In genomic region chr11:41534861-41535260, GRCh38 we compare ENCODE assay signal across 23 cellular contexts.
DNase-seq lines count a peak whose midpoint lies in the region; ATAC-seq and TF ChIP-seq lines count a peak whose summit lies in the region.
"Had no signal": no experiment of that assay in that cellular context is flagged by ENCODE, and none has a peak within 500 bp of the region (broad histone marks: within the 10 kb centered on the region; RNA-seq: fewer than 3 reads in every experiment).

No MANE protein-coding gene starts in this region.

- H3F3A ChIP-seq in GM23338 (replicated peaks; ENCODE audit: low read depth), result no peaks in the 10 kb centered on the region
- no peaks in the 10 kb centered on the region for H3F3A ChIP-seq in PC-3 (ENCODE audit: low read length, unreplicated experiment)

- H3K27me3 ChIP-seq in GM23338 (ENCODE audit: insufficient read depth) (no peaks in the 10 kb centered on the region), PC-3 (ENCODE audit: low read length) (no peaks in the 10 kb centered on the region), foreskin keratinocyte (no peaks in the 10 kb centered on the region)
- H3K27me3 ChIP-seq: BE2C; BLaER1 treated with 17β-estradiol and CSF1 and Interleukin-3, amounts not matched to agents 10 nM and 100 nM had no signal

- DNase-seq in GM23338 (ENCODE audit: low spot score) (no peak), PC-3 (peak; percentile 59), foreskin keratinocyte (peak; percentile 34 to 80), T1000 (lab: John Stamatoyannopoulos, UW) (no peak)
- DNase-seq in stimulated activated CD4-positive, alpha-beta T cell treated with anti-CD3 and anti-CD28 coated beads, Interleukin-4, amount 100 ng/mL, for 24 hours, result no peak
- DNase-seq in stimulated activated effector memory CD8-positive, alpha-beta T cell treated with anti-CD3 and anti-CD28 coated beads, Interleukin-12 subunit alpha, Interleukin-12 subunit beta, amount 100 ng/mL, for 72 hours (ENCODE audit: low spot score in 2 of 2), result no peak
- DNase-seq: 8988T; ACHN; AML-193; BE2C; CD4-positive, alpha-beta T cell; CD8-positive, alpha-beta memory T cell; DMS 273 treated with DMSO at 0.1 percent for 48 hours; DMS79; EL; GDM1; GOT3; HFFc6 had no signal

- H3K27ac ChIP-seq in GM23338 (ENCODE audit: low read depth), result no peak overlapping the region
- no peak overlapping the region for H3K27ac ChIP-seq in PC-3 (ENCODE audit: low read length)
- H3K27ac ChIP-seq in foreskin keratinocyte, result no peak overlapping the region
- H3K27ac ChIP-seq: A549; BLaER1 treated with 17β-estradiol and CSF1 and Interleukin-3, amounts not matched to agents 10 nM and 100 nM had no signal

- H3K36me3 ChIP-seq in GM23338 (ENCODE audit: insufficient read depth) (no peaks in the 10 kb centered on the region), PC-3 (ENCODE audit: low read depth, low read length) (no peaks in the 10 kb centered on the region)
- H3K36me3 ChIP-seq: BE2C; BLaER1 treated with 17β-estradiol and CSF1 and Interleukin-3, amounts not matched to agents 10 nM and 100 nM; HAP-1 had no signal

- H2AFZ ChIP-seq in GM23338, result peak overlapping the region; percentile 16; the same call in 1 of the 2 replicates
- H2AFZ ChIP-seq in PC-3 (ENCODE audit: low read length), result no peak overlapping the region

- intact Hi-C loops in PC-3 (cut with micrococcal nuclease), result no loop called here

- TF ChIP-seq CTCF in GM23338 (conservative IDR thresholded peaks at IDR 0.05; ENCODE audit: low read depth in 2 of 2) (no peak), PC-3 (conservative IDR thresholded peaks at IDR 0.05; ENCODE audit: low read depth, low read length) (no peak), foreskin keratinocyte (conservative IDR thresholded peaks at IDR 0.05) (no peak)

- no peak overlapping the region for H3K27ac Mint-ChIP-seq in GM23338
- H3K27ac Mint-ChIP-seq in stimulated activated effector memory CD8-positive, alpha-beta T cell treated with anti-CD3 and anti-CD28 coated beads, Interleukin-12 subunit alpha, Interleukin-12 subunit beta, amount 100 ng/mL, for 72 hours, result no peak overlapping the region
- H3K27ac Mint-ChIP-seq: CD14-positive monocyte; CD4-positive, alpha-beta T cell; CD8-positive, alpha-beta memory T cell; HFFc6 had no signal

- peaks cover 26% of the 10 kb centered on the region for H3K4me1 ChIP-seq in GM23338 (ENCODE audit: insufficient read depth)
- H3K4me1 ChIP-seq in PC-3 (ENCODE audit: insufficient read depth, low read length), result 0 out of 2 replicates have a peak, but pooled peaks cover 3% of the 10 kb centered on the region
- peaks cover 28% of the 10 kb centered on the region for H3K4me1 ChIP-seq in foreskin keratinocyte
- H3K4me1 ChIP-seq: A549; BE2C; BLaER1 treated with 17β-estradiol and CSF1 and Interleukin-3, amounts not matched to agents 10 nM and 100 nM; HAP-1 had no signal

- H3K4me2 ChIP-seq in GM23338 (no peak overlapping the region), PC-3 (ENCODE audit: low read length) (no peak overlapping the region)
- H3K4me2 ChIP-seq: A549; BLaER1 treated with 17β-estradiol and CSF1 and Interleukin-3, amounts not matched to agents 10 nM and 100 nM had no signal

- H3K9ac ChIP-seq in PC-3 (ENCODE audit: low read length), result no peak overlapping the region
- H3K9ac ChIP-seq: BLaER1 treated with 17β-estradiol and CSF1 and Interleukin-3, amounts not matched to agents 10 nM and 100 nM had no signal

- no peaks in the 10 kb centered on the region for H3K9me3 Mint-ChIP-seq in GM23338
- H3K9me3 Mint-ChIP-seq in stimulated activated effector memory CD8-positive, alpha-beta T cell treated with anti-CD3 and anti-CD28 coated beads, Interleukin-12 subunit alpha, Interleukin-12 subunit beta, amount 100 ng/mL, for 72 hours, result peaks cover 20% of the 10 kb centered on the region

- no peak for ATAC-seq in GM23338
- ATAC-seq in PC-3, result no peak
- peak; percentile 74 for ATAC-seq in foreskin keratinocyte
- ATAC-seq in stimulated activated effector memory CD8-positive, alpha-beta T cell treated with anti-CD3 and anti-CD28 coated beads, Interleukin-12 subunit alpha, Interleukin-12 subunit beta, amount 100 ng/mL, for 72 hours, result no peak
- ATAC-seq: A549, GM12878 had no signal

- no peaks in the 10 kb centered on the region for H3K27me3 Mint-ChIP-seq in GM23338 (ENCODE audit: insufficient read depth, low read depth, poor library complexity)
- H3K27me3 Mint-ChIP-seq: CD4-positive, alpha-beta T cell; CD8-positive, alpha-beta memory T cell had no signal

- H3K4me1 Mint-ChIP-seq in GM23338, result peaks cover 16% of the 10 kb centered on the region
- H3K4me1 Mint-ChIP-seq in stimulated activated effector memory CD8-positive, alpha-beta T cell treated with anti-CD3 and anti-CD28 coated beads, Interleukin-12 subunit alpha, Interleukin-12 subunit beta, amount 100 ng/mL, for 72 hours, result no peaks in the 10 kb centered on the region
- H3K4me1 Mint-ChIP-seq: CD14-positive monocyte; CD8-positive, alpha-beta memory T cell had no signal

- H3K9me3 ChIP-seq in PC-3 (ENCODE audit: low read length), result no peaks in the 10 kb centered on the region
- H3K9me3 ChIP-seq: A549; BE2C; BLaER1 treated with 17β-estradiol and CSF1 and Interleukin-3, amounts not matched to agents 10 nM and 100 nM; HAP-1 had no signal

- H3K4me3 ChIP-seq in GM23338 (no peak overlapping the region), PC-3 (ENCODE audit: low read length) (no peak overlapping the region)
- H3K4me3 ChIP-seq: A549; BLaER1 treated with 17β-estradiol and CSF1 and Interleukin-3, amounts not matched to agents 10 nM and 100 nM; GM12878; HAP-1 had no signal

- H3K79me2 ChIP-seq in GM23338 (replicated peaks; ENCODE audit: insufficient read depth) (no peaks in the 10 kb centered on the region), PC-3 (ENCODE audit: low read length) (no peaks in the 10 kb centered on the region)

- no peaks in the 10 kb centered on the region for H3K36me3 Mint-ChIP-seq in GM23338 (ENCODE audit: low read depth)
- H3K36me3 Mint-ChIP-seq in stimulated activated effector memory CD8-positive, alpha-beta T cell treated with anti-CD3 and anti-CD28 coated beads, Interleukin-12 subunit alpha, Interleukin-12 subunit beta, amount 100 ng/mL, for 72 hours, result no peaks in the 10 kb centered on the region
- H3K36me3 Mint-ChIP-seq: CD14-positive monocyte; CD8-positive, alpha-beta memory T cell had no signal

- POLR2A ChIA-PET in PC-3 (lab: Charles Lee; ENCODE audit: unreplicated experiment), result no interaction called here

- H3K4me3 Mint-ChIP-seq in GM23338, result no peak overlapping the region
- H3K4me3 Mint-ChIP-seq in stimulated activated effector memory CD8-positive, alpha-beta T cell treated with anti-CD3 and anti-CD28 coated beads, Interleukin-12 subunit alpha, Interleukin-12 subunit beta, amount 100 ng/mL, for 72 hours, result no peak overlapping the region
- H3K4me3 Mint-ChIP-seq: CD14-positive monocyte; CD4-positive, alpha-beta T cell; CD8-positive, alpha-beta memory T cell; HFFc6 had no signal

- BruUV-seq in PC-3 (replicated peaks; lab: Mats Ljungman, UMichigan), result no TSS peak

- CTCF ChIA-PET in PC-3 (lab: Charles Lee), result no interaction called here

- H4K20me1 ChIP-seq in GM23338 (replicated peaks; ENCODE audit: insufficient read depth), result no peaks in the 10 kb centered on the region
- H4K20me1 ChIP-seq in PC-3 (ENCODE audit: low read length), result no peaks in the 10 kb centered on the region
- H4K20me1 ChIP-seq: BLaER1 treated with 17β-estradiol and CSF1 and Interleukin-3, amounts not matched to agents 10 nM and 100 nM had no signal

- peaks cover under 1% of the 10 kb centered on the region; the same call in 1 of the 2 replicates for H3K9me2 ChIP-seq in GM23338 (ENCODE audit: insufficient read depth)
- H3K9me2 ChIP-seq in PC-3 (replicated peaks; ENCODE audit: low read length), result no peaks in the 10 kb centered on the region

TF ChIP-seq in GM23338, 12 proteins besides CTCF, POLR2A, EP300 and RAD21 (continues in another document):
- TF ChIP-seq EZH2phosphoT487 (IDR thresholded peaks at IDR 0.05; ENCODE audit: unreplicated experiment), result no peak
- no peak for TF ChIP-seq EZH2 (IDR thresholded peaks at IDR 0.05; ENCODE audit: low read depth, unreplicated experiment)
- no peak for TF ChIP-seq NANOG (IDR thresholded peaks at IDR 0.05; ENCODE audit: borderline replicate concordance)

Comparison
In these comparisons a context has a peak if more than half of its experiments do, and no peak if none do; other contexts are left out.
1. DNase-seq: peak in PC-3 (single experiment) and foreskin keratinocyte (2 of 2); none in GM23338 (single experiment), stimulated activated CD4-positive, alpha-beta T cell treated with anti-CD3 and anti-CD28 coated beads, Interleukin-4, amount 100 ng/mL, for 24 hours (single experiment), stimulated activated effector memory CD8-positive, alpha-beta T cell treated with anti-CD3 and anti-CD28 coated beads, Interleukin-12 subunit alpha, Interleukin-12 subunit beta, amount 100 ng/mL, for 72 hours (0 of 2) and T1000 (single experiment).